In the genomic region with DNA sequence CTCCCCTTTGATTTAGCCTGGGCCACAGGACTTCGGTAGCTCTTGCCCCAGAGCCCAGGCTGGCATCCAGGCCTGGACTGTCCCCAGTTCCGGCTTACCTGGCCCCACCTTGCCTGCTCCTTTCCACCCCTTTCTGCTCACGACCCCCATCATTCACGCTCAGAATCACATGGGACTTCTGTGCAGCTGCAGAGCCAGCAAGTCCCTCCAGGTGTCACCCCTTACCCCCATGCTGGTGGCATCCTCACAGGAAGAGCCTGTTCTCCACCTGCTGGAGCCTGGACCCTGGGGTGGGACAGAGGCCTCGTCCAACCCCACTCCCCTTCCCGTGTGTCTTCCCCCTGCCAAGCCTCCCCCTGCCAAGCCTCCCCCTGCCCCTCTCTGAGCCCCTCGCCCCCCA, we compare ENCODE assay signal across 24 cellular contexts. TPM values are rescaled to one million over a fixed set of nuclear protein-coding genes. Genes with fewer than 3 reads are reported as not detected.
DNase-seq lines count a peak whose midpoint lies in the region; ATAC-seq and TF ChIP-seq lines count a peak whose summit lies in the region.
"Had no signal": no experiment of that assay in that cellular context is flagged by ENCODE, and none has a peak within 500 bp of the region (broad histone marks: within the 10 kb centered on the region; RNA-seq: fewer than 3 reads in every experiment).

No MANE protein-coding gene starts in this region.

- H3K27me3 ChIP-seq in H9 (ENCODE audit: insufficient read depth, low read length) (no peaks in the 10 kb centered on the region), WERI-Rb-1 (ENCODE audit: insufficient read depth, low read depth, severe bottlenecking) (no peaks in the 10 kb centered on the region)

- H3K4me2 ChIP-seq in H9 (ENCODE audit: insufficient read depth, insufficient read length, low read length), result no peak overlapping the region

- H2BK15ac ChIP-seq in H9 (ENCODE audit: low read depth, low read length), result no peak overlapping the region; the same call in 1 of the 2 replicates

- no peak overlapping the region for H4K8ac ChIP-seq in H9 (replicated peaks; ENCODE audit: insufficient read length, low read depth, low read length)

- H2AFZ ChIP-seq in H9 (ENCODE audit: low read length), result no peak overlapping the region

- H3K14ac ChIP-seq in H9 (ENCODE audit: insufficient read depth, low read length), result 0 out of 2 replicates have a peak overlapping the region, but pooled peaks have one; percentile 44

- H2BK120ac ChIP-seq in H9 (ENCODE audit: low read depth, low read length, poor library complexity, severe bottlenecking), result no peak overlapping the region

- H3K9me3 Mint-ChIP-seq in H9, result peaks cover 22 to 23% of the 10 kb centered on the region in 2 experiments
- peaks cover 10 to 24% (median 15%) of the 10 kb centered on the region in 3 donors for H3K9me3 Mint-ChIP-seq in T-cell
- H3K9me3 Mint-ChIP-seq in stimulated activated naive CD8-positive, alpha-beta T cell treated with anti-CD3 and anti-CD28 coated beads, Interleukin-15, amount 100 ng/mL, for 72 hours, result peaks cover 12 to 40% of the 10 kb centered on the region in 2 donors

- H3K36me3 Mint-ChIP-seq in H9 (ENCODE audit: insufficient read depth in 1 of 3, low read depth in 3 of 3) (peaks cover 11 to 15% (median 12%) of the 10 kb centered on the region in 3 experiments), T-cell (peaks cover 3% of the 10 kb centered on the region)
- H3K36me3 Mint-ChIP-seq: activated CD4-positive, alpha-beta memory T cell treated with anti-CD3 and anti-CD28 coated beads for 36 hours; memory B cell had no signal

- peaks cover 6 to 7% of the 10 kb centered on the region in 2 experiments for H3K4me1 Mint-ChIP-seq in H9
- no peaks in the 10 kb centered on the region for H3K4me1 Mint-ChIP-seq in T-cell
- H3K4me1 Mint-ChIP-seq in stimulated activated naive CD8-positive, alpha-beta T cell treated with anti-CD3 and anti-CD28 coated beads, Interleukin-15, amount 100 ng/mL, for 72 hours, result no peaks in the 10 kb centered on the region
- H3K4me1 Mint-ChIP-seq: activated B cell treated with CpG ODN at 0.5 μM for 24 hours; activated naive CD8-positive, alpha-beta T cell treated with anti-CD3 and anti-CD28 coated beads, Interleukin-2, amount 50 U/mL, for 24 hours; central memory CD8-positive, alpha-beta T cell; memory B cell had no signal

- H3K4me3 Mint-ChIP-seq in H9 (no peak overlapping the region), T-cell (no peak overlapping the region)
- no peak overlapping the region for H3K4me3 Mint-ChIP-seq in stimulated activated naive CD8-positive, alpha-beta T cell treated with anti-CD3 and anti-CD28 coated beads, Interleukin-15, amount 100 ng/mL, for 72 hours
- H3K4me3 Mint-ChIP-seq: activated B cell treated with CpG ODN at 0.5 μM for 24 hours; activated CD4-positive, alpha-beta memory T cell treated with anti-CD3 and anti-CD28 coated beads for 36 hours; activated naive CD8-positive, alpha-beta T cell treated with anti-CD3 and anti-CD28 coated beads, Interleukin-2, amount 50 U/mL, for 24 hours; CD4-positive, alpha-beta T cell; central memory CD8-positive, alpha-beta T cell; memory B cell; type B pancreatic cell had no signal

- H2AK5ac ChIP-seq in H9 (ENCODE audit: insufficient read length, low read length), result no peak overlapping the region

- H4K91ac ChIP-seq in H9 (ENCODE audit: insufficient read length, low read depth, low read length), result no peak overlapping the region

- H2BK20ac ChIP-seq in H9 (ENCODE audit: low read depth, low read length, poor library complexity, severe bottlenecking), result no peak overlapping the region

- no peak overlapping the region for H3K4ac ChIP-seq in H9 (ENCODE audit: low read depth, low read length)

- peaks cover 3% of the 10 kb centered on the region; the same call in 1 of the 2 replicates for H3K27me3 Mint-ChIP-seq in H9 (ENCODE audit: low read depth)
- H3K27me3 Mint-ChIP-seq in T-cell, result no peaks in the 10 kb centered on the region
- no peaks in the 10 kb centered on the region for H3K27me3 Mint-ChIP-seq in stimulated activated naive CD8-positive, alpha-beta T cell treated with anti-CD3 and anti-CD28 coated beads, Interleukin-15, amount 100 ng/mL, for 72 hours
- H3K27me3 Mint-ChIP-seq: activated B cell treated with CpG ODN at 0.5 μM for 24 hours; activated CD4-positive, alpha-beta memory T cell treated with anti-CD3 and anti-CD28 coated beads for 36 hours; activated naive CD8-positive, alpha-beta T cell treated with anti-CD3 and anti-CD28 coated beads, Interleukin-2, amount 50 U/mL, for 24 hours; CD4-positive, alpha-beta T cell; central memory CD8-positive, alpha-beta T cell; type B pancreatic cell had no signal

- no peaks in the 10 kb centered on the region for H3K23me2 ChIP-seq in H9 (ENCODE audit: insufficient read length, low read depth, low read length, poor library complexity, severe bottlenecking)

- DNase-seq in ELR (ENCODE audit: low read depth), result peak; percentile 20
- DNase-seq in H9, result peak; percentile 60
- DNase-seq in WERI-Rb-1, result peak; percentile 78
- DNase-seq in left lobe of liver (ENCODE audit: low spot score), result no peak
- no peak for DNase-seq in T-cell
- no peak for DNase-seq in stimulated activated naive CD8-positive, alpha-beta T cell treated with anti-CD3 and anti-CD28 coated beads, Interleukin-15, amount 100 ng/mL, for 72 hours
- DNase-seq: activated B cell treated with CpG ODN at 0.5 μM for 24 hours; activated CD4-positive, alpha-beta memory T cell treated with anti-CD3 and anti-CD28 coated beads for 36 hours; activated effector memory CD4-positive, alpha-beta T cell treated with anti-CD3 and anti-CD28 coated beads, Interleukin-2, amount 50 U/mL, for 16 hours; activated naive CD8-positive, alpha-beta T cell treated with anti-CD3 and anti-CD28 coated beads, Interleukin-2, amount 50 U/mL, for 24 hours; CD4-positive, alpha-beta T cell; glutamatergic neuron; HCEC 1CT; IMR-90; kidney glomerular epithelial cell; NCI-H2107; OCI-M1; Right ventricle myocardium superior; T1000 had no signal

- no peak overlapping the region for H3K27ac ChIP-seq in H9 (ENCODE audit: insufficient read length, low read depth, low read length)
- peak overlapping the region; percentile 87 for H3K27ac ChIP-seq in WERI-Rb-1

- no CpG with 5 or more reads among the region's 7 CpGs for WGBS in H9 (ENCODE audit: extremely low coverage, insufficient read length, low lambda C conversion rate)

- H2BK12ac ChIP-seq in H9 (ENCODE audit: insufficient read length, low read depth, low read length), result no peak overlapping the region

- H3K4me3 ChIP-seq in WERI-Rb-1 (ENCODE audit: low read depth, low read length), result no peak overlapping the region

- no peaks in the 10 kb centered on the region for H4K20me1 ChIP-seq in H9 (ENCODE audit: control insufficient read depth, insufficient read depth, insufficient read length)

- no peaks in the 10 kb centered on the region for H3K79me2 ChIP-seq in H9 (ENCODE audit: insufficient read depth, low read length)

- POLR2A ChIA-PET in T-cell (lab: Charles Lee), result no interaction called here

- TF ChIP-seq CTCF in H9 (conservative IDR thresholded peaks at IDR 0.05) (peak; percentile 48; the same call in 2 of the 3 replicates), WERI-Rb-1 (IDR thresholded peaks at IDR 0.05; ENCODE audit: low read depth, low read length) (peak; percentile 92)

- CTCF ChIA-PET in T-cell (lab: Charles Lee), result no interaction called here

- no peaks in the 10 kb centered on the region for H3K9me3 ChIP-seq in H9 (ENCODE audit: control insufficient read depth, low read depth, low read length)
- H3K9me3 ChIP-seq in WERI-Rb-1 (ENCODE audit: severe bottlenecking), result peaks cover 11% of the 10 kb centered on the region

- H3K23ac ChIP-seq in H9 (ENCODE audit: insufficient read length, low read depth, low read length), result no peak overlapping the region

- H4K5ac ChIP-seq in H9 (ENCODE audit: insufficient read length, low read depth, low read length), result no peak overlapping the region

- H3T11ph ChIP-seq in H9 (ENCODE audit: low read length), result no peak overlapping the region

- peak; percentile 53 for ATAC-seq in left lobe of liver
- no peak for ATAC-seq in GM18520 (IDR thresholded peaks at IDR 0.05; ENCODE audit: unreplicated experiment)
- no peak for ATAC-seq in T-cell (replicated peaks in 1 of 4)
- no peak for ATAC-seq in HG03439 (IDR thresholded peaks at IDR 0.05; ENCODE audit: unreplicated experiment)
- no peak for ATAC-seq in stimulated activated naive CD8-positive, alpha-beta T cell treated with anti-CD3 and anti-CD28 coated beads, Interleukin-15, amount 100 ng/mL, for 72 hours
- ATAC-seq: activated naive CD8-positive, alpha-beta T cell treated with anti-CD3 and anti-CD28 coated beads, Interleukin-2, amount 50 U/mL, for 24 hours had no signal

- no peaks in the 10 kb centered on the region for H3K36me3 ChIP-seq in WERI-Rb-1

- H3K9ac ChIP-seq in H9 (ENCODE audit: extremely low read depth, insufficient read length, low read length), result no peak overlapping the region

- no peak overlapping the region for H3K27ac Mint-ChIP-seq in H9
- no peak overlapping the region for H3K27ac Mint-ChIP-seq in T-cell
- peak overlapping the region in 1 of 2 donors; percentile 79 for H3K27ac Mint-ChIP-seq in stimulated activated naive CD8-positive, alpha-beta T cell treated with anti-CD3 and anti-CD28 coated beads, Interleukin-15, amount 100 ng/mL, for 72 hours
- H3K27ac Mint-ChIP-seq: activated B cell treated with CpG ODN at 0.5 μM for 24 hours; activated CD4-positive, alpha-beta memory T cell treated with anti-CD3 and anti-CD28 coated beads for 36 hours; activated naive CD8-positive, alpha-beta T cell treated with anti-CD3 and anti-CD28 coated beads, Interleukin-2, amount 50 U/mL, for 24 hours; CD4-positive, alpha-beta T cell; memory B cell; type B pancreatic cell had no signal

- H2BK5ac ChIP-seq in H9 (ENCODE audit: insufficient read length, low read length), result no peak overlapping the region

- no peak overlapping the region for H3K18ac ChIP-seq in H9 (ENCODE audit: insufficient read length, low read depth, low read length)

- H3K4me1 ChIP-seq in H9 (ENCODE audit: insufficient read depth, low read length), result no peaks in the 10 kb centered on the region

- H3K79me1 ChIP-seq in H9 (ENCODE audit: insufficient read depth, low read depth, low read length, poor library complexity, severe bottlenecking), result no peaks in the 10 kb centered on the region

- no peak overlapping the region for H3K56ac ChIP-seq in H9 (ENCODE audit: insufficient read length, low read depth, low read length)

RNA-seq across cellular contexts. Expression of gene KCNIP3, which starts 7.9 kb away (rescaled TPM):
- 1.5 TPM in 2 replicates for total RNA-seq in H9 (2021)
- 1.6 TPM for total RNA-seq in left lobe of liver
- total RNA-seq in T-cell, result not detected
- total RNA-seq: activated B cell treated with CpG ODN at 0.5 μM for 24 hours; activated CD4-positive, alpha-beta memory T cell treated with anti-CD3 and anti-CD28 coated beads for 36 hours had no signal

RNA-seq across cellular contexts. Expression of gene PROM2, which starts 15.0 kb away (rescaled TPM):
- total RNA-seq in H9 (2021) (3.1 and 4.0 TPM in 2 replicates), left lobe of liver (1.1 TPM), T-cell (1 to 10 TPM in 2 of 5 donors, under 1 TPM in 3; 0.30 to 2.1 (median 0.40) TPM)
- total RNA-seq: IMR-90 had no signal

Comparison
In these comparisons a context has a peak if more than half of its experiments do, and no peak if none do; other contexts are left out.
1. DNase-seq: peak in ELR (single experiment), H9 (single experiment) and WERI-Rb-1 (single experiment); none in left lobe of liver (single experiment), T-cell (0 of 34) and stimulated activated naive CD8-positive, alpha-beta T cell treated with anti-CD3 and anti-CD28 coated beads, Interleukin-15, amount 100 ng/mL, for 72 hours (0 of 2).